1 cellular context compared by ENCODE assay signal in the genomic region with DNA sequence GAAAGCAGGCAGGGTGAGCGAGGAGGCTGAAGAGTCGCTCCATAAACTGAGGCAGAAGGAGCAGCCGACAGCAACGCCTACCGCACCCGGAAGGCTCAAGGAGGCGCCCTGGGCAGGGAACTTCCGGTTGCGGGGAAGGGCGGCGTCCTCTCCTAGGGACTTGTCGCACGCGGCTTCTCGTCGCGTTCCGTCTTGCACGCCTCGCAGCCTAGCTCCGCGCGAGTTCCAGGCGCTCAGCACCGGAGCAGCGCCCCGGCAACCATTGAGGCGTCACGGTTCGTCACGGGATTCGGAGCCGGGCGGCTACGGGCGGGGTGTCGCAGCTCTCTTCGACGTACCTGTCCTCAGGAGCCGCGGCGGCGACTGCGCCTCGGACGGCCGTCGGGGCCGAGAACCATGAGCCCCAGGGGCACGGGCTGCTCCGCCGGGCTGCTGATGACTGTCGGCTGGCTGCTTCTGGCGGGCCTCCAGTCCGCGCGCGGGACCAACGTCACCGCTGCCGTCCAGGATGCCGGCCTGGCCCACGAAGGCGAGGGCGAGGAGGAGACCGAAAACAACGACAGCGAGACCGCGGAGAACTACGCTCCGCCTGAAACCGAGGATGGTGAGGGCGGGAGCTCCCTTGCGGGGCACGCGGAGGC.
TF ChIP-seq lines count a peak whose summit lies in the region.

A gene with protein sequence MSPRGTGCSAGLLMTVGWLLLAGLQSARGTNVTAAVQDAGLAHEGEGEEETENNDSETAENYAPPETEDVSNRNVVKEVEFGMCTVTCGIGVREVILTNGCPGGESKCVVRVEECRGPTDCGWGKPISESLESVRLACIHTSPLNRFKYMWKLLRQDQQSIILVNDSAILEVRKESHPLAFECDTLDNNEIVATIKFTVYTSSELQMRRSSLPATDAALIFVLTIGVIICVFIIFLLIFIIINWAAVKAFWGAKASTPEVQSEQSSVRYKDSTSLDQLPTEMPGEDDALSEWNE (plus strand): TSS at position 332 of the 641 bp plus-strand sequence. CDS start 65 bp downstream, at position 397.

TF ChIP-seq in H1, 55 proteins besides CTCF, POLR2A, EP300 and RAD21 (continued from another document):
- no peak for TF ChIP-seq CHD7 (IDR thresholded peaks at IDR 0.05; ENCODE audit: insufficient replicate concordance, low read length)
- TF ChIP-seq SIN3A (conservative IDR thresholded peaks at IDR 0.05 in 1 of 2, IDR thresholded peaks at IDR 0.05 in 1 of 2; ENCODE audit: low read depth in 1 of 2, low read length in 2 of 2): no peak
- TF ChIP-seq POLR2AphosphoS5 (IDR thresholded peaks at IDR 0.05; ENCODE audit: low read depth, low read length): no peak
- TF ChIP-seq JUN (IDR thresholded peaks at IDR 0.05; ENCODE audit: low read depth, low read length): no peak
- no peak for TF ChIP-seq TAF7 (optimal IDR thresholded peaks at IDR 0.05; ENCODE audit: borderline replicate concordance, low read depth, low read length)
- TF ChIP-seq ASH2L (IDR thresholded peaks at IDR 0.05; ENCODE audit: low read length): no peak
